In the genomic region with DNA sequence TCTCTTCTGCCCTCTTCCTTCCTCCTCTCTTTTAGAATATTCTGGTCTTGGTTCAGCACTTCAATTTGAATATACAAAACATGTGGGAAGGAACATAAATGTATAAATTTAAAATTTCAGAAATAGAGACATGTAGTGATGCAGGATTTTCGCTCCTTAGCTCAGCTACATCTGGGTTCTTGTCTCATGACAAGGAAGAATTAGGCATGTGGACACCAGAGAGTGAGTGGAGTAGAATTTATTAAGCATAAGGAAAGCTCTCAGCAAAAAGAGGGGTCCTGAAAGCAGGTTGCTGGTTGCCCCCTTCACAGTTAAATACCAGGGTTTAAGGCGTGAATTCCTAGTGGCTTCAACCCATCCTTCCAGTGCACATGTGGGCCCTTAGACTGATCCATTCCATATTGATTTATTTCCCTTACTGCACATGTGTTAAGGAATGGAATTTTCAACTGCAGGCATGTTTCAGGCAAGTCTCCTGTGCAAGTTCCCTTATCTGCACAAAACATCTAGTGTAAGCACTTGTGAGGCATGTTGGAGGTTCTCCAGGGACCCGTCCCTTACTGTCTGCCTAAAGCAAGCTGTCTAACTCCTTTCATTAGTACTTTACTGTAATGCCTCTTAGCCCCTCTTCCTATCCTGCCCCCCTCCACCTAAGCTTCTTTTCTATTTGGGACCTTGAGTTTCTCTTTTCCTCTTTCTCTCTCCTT, we compare ENCODE assay signal across 33 cellular contexts.
DNase-seq lines count a peak whose midpoint lies in the region; ATAC-seq and TF ChIP-seq lines count a peak whose summit lies in the region.
"Had no signal": no experiment of that assay in that cellular context is flagged by ENCODE, and none has a peak within 500 bp of the region (broad histone marks: within the 10 kb centered on the region; RNA-seq: fewer than 3 reads in every experiment).

No MANE protein-coding gene starts in this region.

- DNase-seq in NAMALWA (ENCODE audit: low spot score) (peak; percentile 21), epithelial cell of prostate (ENCODE audit: low read depth, low spot score) (peak; percentile 45), mesenchymal stem cell (peak; percentile 54), COLO668 (lab: John Stamatoyannopoulos, UW; ENCODE audit: unreplicated experiment) (no peak)
- no peak for DNase-seq in natural killer cell treated with Interleukin-12 subunit alpha and Interleukin-12 subunit beta and Interleukin-15 and Interleukin-18, amount 100 ng/mL, for 72 hours (ENCODE audit: low spot score)
- DNase-seq: ACHN; activated CD4-positive, alpha-beta T cell treated with anti-CD3 and anti-CD28 coated beads, Interleukin-2, amount 50 U/mL, for 48 hours; activated gamma-delta T cell treated with Interleukin-2 at 50 U/mL for 16 hours; activated naive CD8-positive, alpha-beta T cell treated with anti-CD3 and anti-CD28 coated beads, Interleukin-2, amount 10 ng/mL, durations not matched to agents 7 days and 5 days; activated T-cell treated with anti-CD3 and anti-CD28 coated beads, Interleukin-2, amount 50 U/mL, for 48 hours; BE2C; central memory CD4-positive, alpha-beta T cell; DMS79 treated with DMSO at 0.1 percent for 48 hours; endodermal cell; left colon; NCI-H1105 treated with DMSO at 0.1 percent for 48 hours; NCI-H2081; NCI-H345; NCI-H69; PC-9; right cardiac atrium; stimulated activated CD4-positive, alpha-beta T cell treated with anti-CD3 and anti-CD28 coated beads, Interleukin-2, amount 100 ng/mL, for 24 hours; stimulated activated naive CD8-positive, alpha-beta T cell treated with anti-CD3 and anti-CD28 coated beads, Interleukin-15, Interleukin-2, amounts not matched to agents 100 U/mL and 50 U/mL, for 24 hours; T-helper 17 cell had no signal

- H3K27ac ChIP-seq in HEK293 (ENCODE audit: extremely low read depth, low read depth, low read length) (no peak overlapping the region), epithelial cell of prostate (no peak overlapping the region), mesenchymal stem cell (ENCODE audit: low read length, poor library complexity, severe bottlenecking) (no peak overlapping the region)
- H3K27ac ChIP-seq: ascending aorta, gastroesophageal sphincter, PC-9 had no signal

- no peak overlapping the region for H4K91ac ChIP-seq in mesenchymal stem cell (ENCODE audit: low read length)

- no peak overlapping the region for H2AK5ac ChIP-seq in mesenchymal stem cell (ENCODE audit: low read length, severe bottlenecking)

- H3K14ac ChIP-seq in mesenchymal stem cell (ENCODE audit: low read length in 2 of 2), result no peak overlapping the region

- peaks cover 0 to 2% of the 10 kb centered on the region in 2 donors for H3K4me1 Mint-ChIP-seq in natural killer cell treated with Interleukin-12 subunit alpha and Interleukin-12 subunit beta and Interleukin-15 and Interleukin-18, amount 100 ng/mL, for 72 hours (ENCODE audit: low read depth in 2 of 2)
- H3K4me1 Mint-ChIP-seq: activated naive CD8-positive, alpha-beta T cell treated with anti-CD3 and anti-CD28 coated beads, Interleukin-2, amount 10 ng/mL, durations not matched to agents 7 days and 5 days; IgD-negative memory B cell; memory B cell; T-helper 17 cell had no signal

- H3K4me3 ChIP-seq in HEK293 (ENCODE audit: low read depth, low read length) (no peak overlapping the region), mesenchymal stem cell (ENCODE audit: insufficient read depth in 1 of 2, low read depth in 1 of 2, low read length in 2 of 2) (no peak overlapping the region)
- H3K4me3 ChIP-seq: ascending aorta, gastroesophageal sphincter, PC-9 had no signal

- POLR2A ChIA-PET in HEK293 (lab: Yijun Ruan, JAX), result no interaction called here

- H3K36me3 Mint-ChIP-seq in natural killer cell treated with Interleukin-12 subunit alpha and Interleukin-12 subunit beta and Interleukin-15 and Interleukin-18, amount 100 ng/mL, for 72 hours, result no peaks in the 10 kb centered on the region
- H3K36me3 Mint-ChIP-seq: activated naive CD8-positive, alpha-beta T cell treated with anti-CD3 and anti-CD28 coated beads, Interleukin-2, amount 10 ng/mL, durations not matched to agents 7 days and 5 days; IgD-negative memory B cell; memory B cell had no signal

- H2BK120ac ChIP-seq in mesenchymal stem cell (ENCODE audit: low read depth, low read length), result no peak overlapping the region

- 59% methylated on average over 3 of the region's 3 CpGs for WGBS in mesenchymal stem cell

- no peak overlapping the region for H2BK15ac ChIP-seq in mesenchymal stem cell (ENCODE audit: low read depth, poor library complexity, severe bottlenecking)

- no peak overlapping the region for H2BK12ac ChIP-seq in mesenchymal stem cell (ENCODE audit: low read length in 2 of 2)

- no peak for TF ChIP-seq CTCF in HEK293 (tag by site-specific recombination; IDR thresholded peaks at IDR 0.05)

- no peaks in the 10 kb centered on the region for H3K27me3 ChIP-seq in mesenchymal stem cell (ENCODE audit: control insufficient read depth in 1 of 2, insufficient read depth in 1 of 2, low read length in 2 of 2)
- H3K27me3 ChIP-seq: ascending aorta, BE2C, gastroesophageal sphincter had no signal

- no peaks in the 10 kb centered on the region for H3K9me3 ChIP-seq in HEK293 (ENCODE audit: control insufficient read depth, insufficient read depth, low read depth, low read length)
- peaks cover 28% of the 10 kb centered on the region for H3K9me3 ChIP-seq in mesenchymal stem cell (ENCODE audit: control insufficient read depth, low read length)
- H3K9me3 ChIP-seq: BE2C had no signal

- H3K4ac ChIP-seq in mesenchymal stem cell (ENCODE audit: low read depth in 1 of 2, low read length in 2 of 2), result no peak overlapping the region

- peaks cover 0 to 3% of the 10 kb centered on the region in 2 donors for H3K27me3 Mint-ChIP-seq in natural killer cell treated with Interleukin-12 subunit alpha and Interleukin-12 subunit beta and Interleukin-15 and Interleukin-18, amount 100 ng/mL, for 72 hours
- H3K27me3 Mint-ChIP-seq: IgD-negative memory B cell, memory B cell had no signal

- no peak for ATAC-seq in natural killer cell treated with Interleukin-12 subunit alpha and Interleukin-12 subunit beta and Interleukin-15 and Interleukin-18, amount 100 ng/mL, for 72 hours
- no peak for ATAC-seq in GM19455 (IDR thresholded peaks at IDR 0.05; ENCODE audit: unreplicated experiment)
- ATAC-seq: gastroesophageal sphincter; HCT116; left colon; right cardiac atrium; Right ventricle myocardium inferior; stimulated activated naive CD8-positive, alpha-beta T cell treated with anti-CD3 and anti-CD28 coated beads, Interleukin-15, Interleukin-2, amounts not matched to agents 100 U/mL and 50 U/mL, for 24 hours; T-helper 17 cell had no signal

- no peak overlapping the region for H2BK5ac ChIP-seq in mesenchymal stem cell (ENCODE audit: low read depth, low read length, poor library complexity, severe bottlenecking)

- no peak overlapping the region for H3K27ac Mint-ChIP-seq in natural killer cell treated with Interleukin-12 subunit alpha and Interleukin-12 subunit beta and Interleukin-15 and Interleukin-18, amount 100 ng/mL, for 72 hours
- H3K27ac Mint-ChIP-seq: activated naive CD8-positive, alpha-beta T cell treated with anti-CD3 and anti-CD28 coated beads, Interleukin-2, amount 10 ng/mL, durations not matched to agents 7 days and 5 days; dendritic cell treated with granulocyte-macrophage colony-stimulating factor and Interleukin-4, amounts not matched to agents 40 ng/mL and 50 ng/mL, for 4 days; endodermal cell; memory B cell; T-helper 17 cell had no signal

- CTCF ChIA-PET in HEK293 (lab: Yijun Ruan, JAX), result interaction anchor here (0.8 kb wide), 1 partner anchor 43 kb away, joined by 3 read pairs; no protein-coding TSS in a partner anchor

- peaks cover 15% of the 10 kb centered on the region for H3K9me3 Mint-ChIP-seq in natural killer cell treated with Interleukin-12 subunit alpha and Interleukin-12 subunit beta and Interleukin-15 and Interleukin-18, amount 100 ng/mL, for 72 hours

- H3K36me3 ChIP-seq in HEK293 (ENCODE audit: control insufficient read depth in 2 of 2, insufficient read depth in 1 of 2, low read length in 2 of 2) (no peaks in the 10 kb centered on the region), mesenchymal stem cell (ENCODE audit: control insufficient read depth in 1 of 2, insufficient read depth in 2 of 2, low read depth in 1 of 2, low read length in 2 of 2) (no peaks in the 10 kb centered on the region)
- H3K36me3 ChIP-seq: ascending aorta, BE2C, gastroesophageal sphincter had no signal

- no peak overlapping the region for H3K18ac ChIP-seq in mesenchymal stem cell (ENCODE audit: low read depth in 1 of 2, low read length in 2 of 2)

- no peak overlapping the region for H3K4me3 Mint-ChIP-seq in natural killer cell treated with Interleukin-12 subunit alpha and Interleukin-12 subunit beta and Interleukin-15 and Interleukin-18, amount 100 ng/mL, for 72 hours
- H3K4me3 Mint-ChIP-seq: activated naive CD8-positive, alpha-beta T cell treated with anti-CD3 and anti-CD28 coated beads, Interleukin-2, amount 10 ng/mL, durations not matched to agents 7 days and 5 days; dendritic cell treated with granulocyte-macrophage colony-stimulating factor and Interleukin-4, amounts not matched to agents 40 ng/mL and 50 ng/mL, for 4 days; endodermal cell; memory B cell; T-helper 17 cell had no signal

- peak overlapping the region; percentile 40 for H4K8ac ChIP-seq in mesenchymal stem cell (ENCODE audit: low read length)

- no peak overlapping the region for H3K4me2 ChIP-seq in mesenchymal stem cell (ENCODE audit: low read length, poor library complexity, severe bottlenecking)
- H3K4me2 ChIP-seq: PC-9 had no signal

- H3K9ac ChIP-seq in mesenchymal stem cell (ENCODE audit: low read length), result no peak overlapping the region

- no peaks in the 10 kb centered on the region for H3K79me1 ChIP-seq in mesenchymal stem cell (replicated peaks; ENCODE audit: low read length, poor library complexity, severe bottlenecking)

- no peak overlapping the region for H2AFZ ChIP-seq in mesenchymal stem cell (ENCODE audit: low read depth, low read length)
- H2AFZ ChIP-seq: PC-9 had no signal

- H3K23ac ChIP-seq in mesenchymal stem cell (ENCODE audit: low read length in 2 of 2), result no peak overlapping the region

- H3K4me1 ChIP-seq in HEK293 (ENCODE audit: control insufficient read depth, insufficient read depth, low read length) (no peaks in the 10 kb centered on the region), mesenchymal stem cell (ENCODE audit: control insufficient read depth, insufficient read depth, low read depth, low read length) (no peaks in the 10 kb centered on the region)
- H3K4me1 ChIP-seq: ascending aorta, BE2C, gastroesophageal sphincter had no signal

TF ChIP-seq in HEK293, 187 proteins besides CTCF, POLR2A, EP300 and RAD21:
- no peak for TF ChIP-seq ZNF473 (tag by site-specific recombination; IDR thresholded peaks at IDR 0.05)
- peak; percentile 75 for TF ChIP-seq SETDB1 (IDR thresholded peaks at IDR 0.05; ENCODE audit: insufficient read length, low read length)

Comparison
In these comparisons a context has a peak if more than half of its experiments do, and no peak if none do; other contexts are left out.
1. DNase-seq: peak in NAMALWA (single experiment), epithelial cell of prostate (single experiment) and mesenchymal stem cell (single experiment); none in natural killer cell treated with Interleukin-12 subunit alpha and Interleukin-12 subunit beta and Interleukin-15 and Interleukin-18, amount 100 ng/mL, for 72 hours (single experiment) and COLO668 (single experiment).